22 cellular contexts compared by ENCODE assay signal in genomic region chr7:73969991-73970390, GRCh38. TPM values are rescaled to one million over a fixed set of nuclear protein-coding genes. Genes with fewer than 3 reads are reported as not detected.
DNase-seq lines count a peak whose midpoint lies in the region; ATAC-seq and TF ChIP-seq lines count a peak whose summit lies in the region.
"Had no signal": no experiment of that assay in that cellular context is flagged by ENCODE, and none has a peak within 500 bp of the region (broad histone marks: within the 10 kb centered on the region; RNA-seq: fewer than 3 reads in every experiment).

No MANE protein-coding gene starts in this region.

- TF ChIP-seq CTCF in GM13976 (IDR thresholded peaks at IDR 0.05; ENCODE audit: borderline replicate concordance, control extremely low read depth, extremely low read depth, insufficient read depth, missing control alignments), result no peak
- no peak for TF ChIP-seq CTCF in lower lobe of right lung (IDR thresholded peaks at IDR 0.05)

- H3K4me1 ChIP-seq in lower lobe of right lung, result no peaks in the 10 kb centered on the region
- H3K4me1 ChIP-seq: SJSA1 had no signal

- H3K27me3 ChIP-seq in lower lobe of right lung (ENCODE audit: low read depth), result no peaks in the 10 kb centered on the region
- H3K27me3 ChIP-seq: SJSA1 had no signal

- no peaks in the 10 kb centered on the region for H3K36me3 ChIP-seq in lower lobe of right lung
- H3K36me3 ChIP-seq: SJSA1 had no signal

- DNase-seq in GM13976 (ENCODE audit: low spot score) (peak; percentile 21), lower lobe of right lung (peak; percentile 1), DMS79 (lab: John Stamatoyannopoulos, UW) (no peak), NCI-H187 (lab: John Stamatoyannopoulos, UW) (no peak)
- DNase-seq in activated CD8-positive, alpha-beta memory T cell treated with anti-CD3 and anti-CD28 coated beads, Interleukin-2, amount 50 U/mL, for 48 hours, result peak; percentile 4
- DNase-seq in stimulated activated CD8-positive, alpha-beta memory T cell treated with anti-CD3 and anti-CD28 coated beads, Interleukin-4, amount 100 ng/mL, for 48 hours, result peak; percentile 0
- DNase-seq in stimulated activated CD4-positive, alpha-beta T cell treated with anti-CD3 and anti-CD28 coated beads, Interleukin-4, amount 100 ng/mL, for 4 hours, result no peak
- DNase-seq: CD4-positive, alpha-beta memory T cell; COR-L47; EL; GDM1; HCEC 1CT; NCI-H1092 treated with DMSO at 0.1 percent for 48 hours; NCI-H1436 treated with DMSO at 0.1 percent for 48 hours; NCI-H1930; NCI-H526 treated with DMSO at 0.1 percent for 48 hours; Right ventricle myocardium superior; RPMI8226 had no signal

- H3K9me3 ChIP-seq in lower lobe of right lung, result no peaks in the 10 kb centered on the region
- H3K9me3 ChIP-seq: SJSA1 had no signal

- ATAC-seq in lower lobe of right lung (no peak), GM21737 (IDR thresholded peaks at IDR 0.05; ENCODE audit: unreplicated experiment) (no peak)

- H3K27ac ChIP-seq in lower lobe of right lung, result no peak overlapping the region
- H3K27ac ChIP-seq: SJSA1 had no signal

- in situ Hi-C loops in GM13976 (cut with MboI; ENCODE audit: low sequenced_read_pairs, unreplicated experiment), result no loop called here

- no peak overlapping the region for H3K4me3 ChIP-seq in lower lobe of right lung
- H3K4me3 ChIP-seq: GM12878, SJSA1 had no signal

- intact Hi-C loops in lower lobe of right lung (cut with DNase I), result no loop called here

RNA-seq across cellular contexts. Expression of gene ELN, which starts 58.0 kb away (rescaled TPM):
- total RNA-seq in lower lobe of right lung, result 83.3 TPM
- total RNA-seq: CD4-positive, alpha-beta memory T cell; NCI-H460; SJSA1 had no signal

Comparison
In these comparisons a context has a peak if more than half of its experiments do, and no peak if none do; other contexts are left out.
1. DNase-seq: peak in GM13976 (single experiment), activated CD8-positive, alpha-beta memory T cell treated with anti-CD3 and anti-CD28 coated beads, Interleukin-2, amount 50 U/mL, for 48 hours (single experiment), lower lobe of right lung (single experiment) and stimulated activated CD8-positive, alpha-beta memory T cell treated with anti-CD3 and anti-CD28 coated beads, Interleukin-4, amount 100 ng/mL, for 48 hours (single experiment); none in DMS79 (single experiment), stimulated activated CD4-positive, alpha-beta T cell treated with anti-CD3 and anti-CD28 coated beads, Interleukin-4, amount 100 ng/mL, for 4 hours (0 of 2) and NCI-H187 (0 of 2).